Comparison of ENCODE assay signal across 1 cellular context in the genomic region with DNA sequence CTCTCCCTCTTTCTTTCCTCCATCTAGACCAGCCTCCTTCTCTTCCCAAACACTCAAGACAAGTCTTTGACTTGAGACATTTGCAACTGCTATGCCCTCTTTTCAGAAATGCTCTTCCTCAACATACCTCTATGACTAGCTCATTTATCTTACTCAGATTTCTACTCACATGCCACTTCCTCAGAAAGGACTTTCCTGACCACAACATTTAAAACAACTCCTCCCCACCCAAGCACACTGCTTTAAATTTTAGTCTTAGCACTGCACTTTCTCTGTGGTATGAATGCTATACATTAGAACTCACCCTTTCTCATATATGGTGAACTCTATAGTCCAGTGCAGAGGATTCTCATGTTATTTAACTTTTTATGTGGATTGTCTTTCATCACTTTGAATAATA.
TF ChIP-seq lines count a peak whose summit lies in the region.

No MANE protein-coding gene starts in this region.

TF ChIP-seq in GM12878, 131 proteins besides CTCF, POLR2A, EP300 and RAD21 (continued from another document):
- TF ChIP-seq STAT3 (IDR thresholded peaks at IDR 0.05; ENCODE audit: low read depth, low read length) (no peak), WRNIP1 (IDR thresholded peaks at IDR 0.05; ENCODE audit: borderline replicate concordance, low read depth, low read length) (no peak), SRF (IDR thresholded peaks at IDR 0.05; ENCODE audit: low read depth in 2 of 2, low read length in 2 of 2) (no peak), BCL11A (IDR thresholded peaks at IDR 0.05; ENCODE audit: low read depth, low read length) (no peak), IKZF1 (conservative IDR thresholded peaks at IDR 0.05) (no peak), NFXL1 (IDR thresholded peaks at IDR 0.05; ENCODE audit: borderline replicate concordance) (no peak), FOS (IDR thresholded peaks at IDR 0.05; ENCODE audit: borderline replicate concordance, extremely low read depth, insufficient read length) (no peak), ZNF207 (IDR thresholded peaks at IDR 0.05; ENCODE audit: borderline replicate concordance) (no peak), HCFC1 (IDR thresholded peaks at IDR 0.05; ENCODE audit: low read length) (no peak), ZBED1 (IDR thresholded peaks at IDR 0.05; ENCODE audit: borderline replicate concordance) (no peak), SMAD1 (IDR thresholded peaks at IDR 0.05; ENCODE audit: low read depth, partially characterized antibody) (no peak)
- TF ChIP-seq, protein P1, sequence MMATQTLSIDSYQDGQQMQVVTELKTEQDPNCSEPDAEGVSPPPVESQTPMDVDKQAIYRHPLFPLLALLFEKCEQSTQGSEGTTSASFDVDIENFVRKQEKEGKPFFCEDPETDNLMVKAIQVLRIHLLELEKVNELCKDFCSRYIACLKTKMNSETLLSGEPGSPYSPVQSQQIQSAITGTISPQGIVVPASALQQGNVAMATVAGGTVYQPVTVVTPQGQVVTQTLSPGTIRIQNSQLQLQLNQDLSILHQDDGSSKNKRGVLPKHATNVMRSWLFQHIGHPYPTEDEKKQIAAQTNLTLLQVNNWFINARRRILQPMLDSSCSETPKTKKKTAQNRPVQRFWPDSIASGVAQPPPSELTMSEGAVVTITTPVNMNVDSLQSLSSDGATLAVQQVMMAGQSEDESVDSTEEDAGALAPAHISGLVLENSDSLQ (IDR thresholded peaks at IDR 0.05): no peak
- TF ChIP-seq, protein P2, sequence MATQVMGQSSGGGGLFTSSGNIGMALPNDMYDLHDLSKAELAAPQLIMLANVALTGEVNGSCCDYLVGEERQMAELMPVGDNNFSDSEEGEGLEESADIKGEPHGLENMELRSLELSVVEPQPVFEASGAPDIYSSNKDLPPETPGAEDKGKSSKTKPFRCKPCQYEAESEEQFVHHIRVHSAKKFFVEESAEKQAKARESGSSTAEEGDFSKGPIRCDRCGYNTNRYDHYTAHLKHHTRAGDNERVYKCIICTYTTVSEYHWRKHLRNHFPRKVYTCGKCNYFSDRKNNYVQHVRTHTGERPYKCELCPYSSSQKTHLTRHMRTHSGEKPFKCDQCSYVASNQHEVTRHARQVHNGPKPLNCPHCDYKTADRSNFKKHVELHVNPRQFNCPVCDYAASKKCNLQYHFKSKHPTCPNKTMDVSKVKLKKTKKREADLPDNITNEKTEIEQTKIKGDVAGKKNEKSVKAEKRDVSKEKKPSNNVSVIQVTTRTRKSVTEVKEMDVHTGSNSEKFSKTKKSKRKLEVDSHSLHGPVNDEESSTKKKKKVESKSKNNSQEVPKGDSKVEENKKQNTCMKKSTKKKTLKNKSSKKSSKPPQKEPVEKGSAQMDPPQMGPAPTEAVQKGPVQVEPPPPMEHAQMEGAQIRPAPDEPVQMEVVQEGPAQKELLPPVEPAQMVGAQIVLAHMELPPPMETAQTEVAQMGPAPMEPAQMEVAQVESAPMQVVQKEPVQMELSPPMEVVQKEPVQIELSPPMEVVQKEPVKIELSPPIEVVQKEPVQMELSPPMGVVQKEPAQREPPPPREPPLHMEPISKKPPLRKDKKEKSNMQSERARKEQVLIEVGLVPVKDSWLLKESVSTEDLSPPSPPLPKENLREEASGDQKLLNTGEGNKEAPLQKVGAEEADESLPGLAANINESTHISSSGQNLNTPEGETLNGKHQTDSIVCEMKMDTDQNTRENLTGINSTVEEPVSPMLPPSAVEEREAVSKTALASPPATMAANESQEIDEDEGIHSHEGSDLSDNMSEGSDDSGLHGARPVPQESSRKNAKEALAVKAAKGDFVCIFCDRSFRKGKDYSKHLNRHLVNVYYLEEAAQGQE (IDR thresholded peaks at IDR 0.05; ENCODE audit: low read depth, low read length): no peak
- TF ChIP-seq, protein P3, sequence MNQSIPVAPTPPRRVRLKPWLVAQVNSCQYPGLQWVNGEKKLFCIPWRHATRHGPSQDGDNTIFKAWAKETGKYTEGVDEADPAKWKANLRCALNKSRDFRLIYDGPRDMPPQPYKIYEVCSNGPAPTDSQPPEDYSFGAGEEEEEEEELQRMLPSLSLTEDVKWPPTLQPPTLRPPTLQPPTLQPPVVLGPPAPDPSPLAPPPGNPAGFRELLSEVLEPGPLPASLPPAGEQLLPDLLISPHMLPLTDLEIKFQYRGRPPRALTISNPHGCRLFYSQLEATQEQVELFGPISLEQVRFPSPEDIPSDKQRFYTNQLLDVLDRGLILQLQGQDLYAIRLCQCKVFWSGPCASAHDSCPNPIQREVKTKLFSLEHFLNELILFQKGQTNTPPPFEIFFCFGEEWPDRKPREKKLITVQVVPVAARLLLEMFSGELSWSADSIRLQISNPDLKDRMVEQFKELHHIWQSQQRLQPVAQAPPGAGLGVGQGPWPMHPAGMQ (IDR thresholded peaks at IDR 0.05; ENCODE audit: borderline replicate concordance): no peak
